8 cellular contexts compared by ENCODE assay signal in the genomic region with DNA sequence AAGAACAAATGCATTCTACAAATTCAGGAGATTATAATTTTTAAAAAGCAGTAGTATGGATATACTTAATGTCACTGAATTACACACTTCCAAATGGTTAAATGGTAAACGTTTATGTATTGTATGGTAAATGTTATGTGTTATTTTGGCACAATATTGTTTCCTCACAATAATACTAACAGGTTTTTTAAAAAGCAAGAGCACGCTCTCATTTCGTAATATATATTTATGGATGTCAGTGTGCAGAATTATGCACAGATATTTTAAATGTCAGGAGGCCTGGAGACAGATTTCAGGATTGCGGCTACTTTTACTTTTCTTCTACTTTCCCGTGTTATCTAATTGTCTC. TPM values are rescaled to one million over a fixed set of nuclear protein-coding genes. Genes with fewer than 3 reads are reported as not detected.
DNase-seq lines count a peak whose midpoint lies in the region; ATAC-seq and TF ChIP-seq lines count a peak whose summit lies in the region.

No MANE protein-coding gene starts in this region.

- no peak for TF ChIP-seq POLR2A in suprapubic skin (IDR thresholded peaks at IDR 0.05)

- H3K9me3 ChIP-seq in suprapubic skin: no peaks in the 10 kb centered on the region

- H3K27ac ChIP-seq in suprapubic skin: no peak overlapping the region

- no peak for ATAC-seq in HG03135 (IDR thresholded peaks at IDR 0.05; ENCODE audit: unreplicated experiment)

- no peaks in the 10 kb centered on the region for H3K27me3 Mint-ChIP-seq in T-helper 2 cell treated with Interferon-gamma antibody and Interleukin-4, amounts not matched to agents 5 μg/mL and 100 μg/mL, for 36 hours (ENCODE audit: low read depth)
- no peaks in the 10 kb centered on the region for H3K27me3 Mint-ChIP-seq in activated naive CD8-positive, alpha-beta T cell treated with anti-CD3 and anti-CD28 coated beads for 36 hours

- peaks cover 18% of the 10 kb centered on the region for H3K4me1 Mint-ChIP-seq in T-helper 2 cell treated with Interferon-gamma antibody and Interleukin-4, amounts not matched to agents 5 μg/mL and 100 μg/mL, for 36 hours (ENCODE audit: low read depth)
- peaks cover 29% of the 10 kb centered on the region for H3K4me1 Mint-ChIP-seq in activated naive CD8-positive, alpha-beta T cell treated with anti-CD3 and anti-CD28 coated beads for 36 hours

- H3K36me3 Mint-ChIP-seq in T-helper 2 cell treated with Interferon-gamma antibody and Interleukin-4, amounts not matched to agents 5 μg/mL and 100 μg/mL, for 36 hours (ENCODE audit: low read depth): peaks cover 6% of the 10 kb centered on the region
- H3K36me3 Mint-ChIP-seq in activated naive CD8-positive, alpha-beta T cell treated with anti-CD3 and anti-CD28 coated beads for 36 hours: peaks cover 4% of the 10 kb centered on the region

- DNase-seq in T-helper 2 cell treated with Interferon-gamma antibody and Interleukin-4, amounts not matched to agents 5 μg/mL and 100 μg/mL, for 36 hours (ENCODE audit: low spot score): no peak
- DNase-seq in T-helper 2 cell: no peak
- no peak for DNase-seq in activated naive CD8-positive, alpha-beta T cell treated with anti-CD3 and anti-CD28 coated beads for 36 hours
- DNase-seq in kidney glomerular epithelial cell (lab: John Stamatoyannopoulos, UW): peak; percentile 11
- no peak for DNase-seq in suprapubic skin (ENCODE audit: low spot score in 2 of 2)
- no peak for DNase-seq in stimulated activated CD4-positive, alpha-beta T cell treated with anti-CD3 and anti-CD28 coated beads, Interleukin-2, amount 100 ng/mL, for 48 hours
- DNase-seq in NAMALWA (ENCODE audit: low spot score): no peak

- H3K27ac Mint-ChIP-seq in T-helper 2 cell treated with Interferon-gamma antibody and Interleukin-4, amounts not matched to agents 5 μg/mL and 100 μg/mL, for 36 hours: peak overlapping the region; percentile 86
- H3K27ac Mint-ChIP-seq in activated naive CD8-positive, alpha-beta T cell treated with anti-CD3 and anti-CD28 coated beads for 36 hours: peak overlapping the region; percentile 76

- peaks cover 26% of the 10 kb centered on the region for H3K4me1 ChIP-seq in suprapubic skin

- H3K36me3 ChIP-seq in suprapubic skin: no peaks in the 10 kb centered on the region

- peak overlapping the region; percentile 97 for H3K4me3 Mint-ChIP-seq in T-helper 2 cell treated with Interferon-gamma antibody and Interleukin-4, amounts not matched to agents 5 μg/mL and 100 μg/mL, for 36 hours
- H3K4me3 Mint-ChIP-seq in activated naive CD8-positive, alpha-beta T cell treated with anti-CD3 and anti-CD28 coated beads for 36 hours: peak overlapping the region; percentile 88

- H3K4me3 ChIP-seq in suprapubic skin: peak overlapping the region; percentile 88

- TF ChIP-seq CTCF in suprapubic skin (IDR thresholded peaks at IDR 0.05): no peak

- H3K27me3 ChIP-seq in suprapubic skin: no peaks in the 10 kb centered on the region

- H3K9me3 Mint-ChIP-seq in T-helper 2 cell treated with Interferon-gamma antibody and Interleukin-4, amounts not matched to agents 5 μg/mL and 100 μg/mL, for 36 hours: no peaks in the 10 kb centered on the region
- no peaks in the 10 kb centered on the region for H3K9me3 Mint-ChIP-seq in activated naive CD8-positive, alpha-beta T cell treated with anti-CD3 and anti-CD28 coated beads for 36 hours

- 0% methylated on average over 5 of the region's 5 CpGs for WGBS in suprapubic skin

- no peak for TF ChIP-seq EP300 in suprapubic skin (IDR thresholded peaks at IDR 0.05)

RNA-seq across cellular contexts. Expression of a gene that starts 0.5 kb away (rescaled TPM):
- 10 to 100 TPM; 12.2 to 13.4 TPM for total RNA-seq in activated naive CD8-positive, alpha-beta T cell treated with anti-CD3 and anti-CD28 coated beads for 36 hours
- 10 to 100 TPM in 1 of 4 donors, 1 to 10 TPM in 3; 5.7 to 19.8 (median 7.8) TPM for total RNA-seq in suprapubic skin
